Comparison of ENCODE assay signal across 1 cellular context in genomic region chr1:2629627-2630497, GRCh38.
TF ChIP-seq lines count a peak whose summit lies in the region.

No MANE protein-coding gene starts in this region.

TF ChIP-seq in SK-N-SH treated with all-trans-retinoic acid at 6 μM for 48 hours, 23 proteins besides CTCF, POLR2A, EP300 and RAD21 (continued from another document):
- no peak for TF ChIP-seq TSHZ2 (CRISPR knock-in tag; IDR thresholded peaks at IDR 0.05)
- TF ChIP-seq BACH2 (CRISPR knock-in tag; IDR thresholded peaks at IDR 0.05; ENCODE audit: borderline replicate concordance) = no peak
- no peak for TF ChIP-seq ARNTL (CRISPR knock-in tag; IDR thresholded peaks at IDR 0.05; ENCODE audit: borderline replicate concordance, low read depth)
- TF ChIP-seq ZNF70 (CRISPR knock-in tag; IDR thresholded peaks at IDR 0.05) = no peak
TF ChIP-seq in SK-N-SH treated with all-trans-retinoic acid at 6 μM for 48 hours: peak in this region for 0.
